In the genomic region with DNA sequence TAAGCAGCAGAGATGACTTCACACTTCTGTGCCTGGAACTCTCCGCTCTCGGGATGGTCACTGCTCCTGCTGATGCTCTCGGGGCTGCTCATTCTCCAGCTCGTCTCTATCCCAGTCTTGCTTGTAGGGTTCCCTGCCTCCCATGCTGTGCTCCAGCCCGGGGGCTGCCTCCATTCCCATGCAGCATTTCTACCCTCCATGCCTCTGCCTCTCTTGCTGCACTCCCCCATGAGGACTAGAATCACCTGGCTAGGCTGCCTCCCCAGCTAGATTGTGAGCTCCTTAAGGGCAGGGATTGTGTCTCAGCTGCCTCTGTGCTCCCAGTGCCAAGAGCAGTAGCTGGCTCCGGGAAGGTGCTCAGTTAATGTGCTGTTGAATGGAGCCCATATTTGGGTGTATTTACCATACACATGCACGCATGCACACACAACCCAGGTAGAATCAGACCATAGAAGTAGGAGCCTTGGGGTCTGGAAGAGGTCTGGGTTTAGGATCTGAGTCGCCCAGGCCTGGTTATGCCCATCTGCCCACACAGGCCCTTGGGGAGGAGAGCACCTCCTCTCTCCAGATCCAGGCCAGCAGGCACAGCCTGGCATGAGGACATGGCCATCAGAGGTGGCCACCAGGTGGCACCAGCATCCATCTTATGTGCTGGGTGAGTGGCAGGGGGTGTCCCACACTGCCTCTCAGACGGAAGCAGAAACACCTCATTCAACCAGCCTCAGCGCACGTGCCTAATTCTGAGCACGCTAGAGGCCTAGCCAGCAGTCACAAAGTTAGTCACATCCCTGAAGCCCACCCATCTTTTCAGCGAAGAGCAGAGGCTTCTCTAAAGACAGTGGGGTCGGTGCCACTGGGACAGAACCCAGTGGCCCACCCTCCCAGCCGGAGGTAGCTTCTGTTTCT, we compare ENCODE assay signal across 8 cellular contexts. TPM values are rescaled to one million over a fixed set of nuclear protein-coding genes. Genes with fewer than 3 reads are reported as not detected.
DNase-seq lines count a peak whose midpoint lies in the region; ATAC-seq and TF ChIP-seq lines count a peak whose summit lies in the region.

No MANE protein-coding gene starts in this region.

- BruUV-seq in Calu3 (replicated peaks; lab: Mats Ljungman, UMichigan) (no TSS peak), Panc1 (replicated peaks; lab: Mats Ljungman, UMichigan) (TSS peak; percentile 44)

- H3K36me3 Mint-ChIP-seq in Calu3 (ENCODE audit: insufficient read depth, unreplicated experiment) (peaks cover 29% of the 10 kb centered on the region), neural progenitor cell (peaks cover 6% of the 10 kb centered on the region)

- no peaks in the 10 kb centered on the region for H3K27me3 ChIP-seq in Panc1 (ENCODE audit: control insufficient read depth, insufficient read depth, low read length)
- H3K27me3 ChIP-seq in fibroblast of lung (ENCODE audit: control insufficient read depth, insufficient read depth, low read length) = no peaks in the 10 kb centered on the region
- H3K27me3 ChIP-seq in neural progenitor cell = no peaks in the 10 kb centered on the region
- no peaks in the 10 kb centered on the region for H3K27me3 ChIP-seq in testis

- intact Hi-C loops in Calu3 (cut with micrococcal nuclease; ENCODE audit: unreplicated experiment) = loop anchor here (2.0 to 5.0 kb wide), 2 partner anchors 37 to 441 kb away; no protein-coding TSS in a partner anchor
- intact Hi-C loops in Panc1 (cut with micrococcal nuclease; ENCODE audit: unreplicated experiment) = no loop called here
- intact Hi-C loops in testis (cut with DNase I; ENCODE audit: low total_unique reads) = no loop called here

- peak; percentile 90 for DNase-seq in Calu3
- DNase-seq in Panc1 (ENCODE audit: low read depth, low spot score) = no peak
- DNase-seq in activated T-helper 1 cell treated with Interleukin-2 at 50 U/mL for 16 hours (ENCODE audit: low read depth) = peak; percentile 79
- peak; percentile 68 to 75 for DNase-seq in fibroblast of lung (ENCODE audit: low read depth in 2 of 2)
- peak; percentile 89 for DNase-seq in neural progenitor cell (ENCODE audit: low spot score)
- peak; percentile 87 for DNase-seq in testis

- H3K4me3 Mint-ChIP-seq in Calu3 (ENCODE audit: low read depth, unreplicated experiment) (no peak overlapping the region), neural progenitor cell (peak overlapping the region; percentile 57)

- no peak overlapping the region for H3K4me3 ChIP-seq in Panc1 (ENCODE audit: low read depth in 2 of 2, low read length in 2 of 2)
- no peak overlapping the region for H3K4me3 ChIP-seq in fibroblast of lung (replicated peaks in 1 of 4; ENCODE audit: control extremely low read depth in 1 of 4, insufficient read depth in 1 of 4, low read depth in 3 of 4, low read length in 4 of 4)
- no peak overlapping the region for H3K4me3 ChIP-seq in neural progenitor cell
- H3K4me3 ChIP-seq in testis = no peak overlapping the region

- H2AFZ ChIP-seq in fibroblast of lung (ENCODE audit: low read length) = no peak overlapping the region
- no peak overlapping the region for H2AFZ ChIP-seq in neural progenitor cell (replicated peaks)

- peak; percentile 81 for TF ChIP-seq CTCF in Calu3 (IDR thresholded peaks at IDR 0.05; ENCODE audit: unreplicated experiment)
- peak; percentile 93 for TF ChIP-seq CTCF in Panc1 (IDR thresholded peaks at IDR 0.05)
- TF ChIP-seq CTCF in fibroblast of lung (conservative IDR thresholded peaks at IDR 0.05 in 1 of 2, IDR thresholded peaks at IDR 0.05 in 1 of 2; ENCODE audit: low read depth in 1 of 2, low read length in 2 of 2) = peak; percentile 65 to 78
- TF ChIP-seq CTCF in neural progenitor cell (IDR thresholded peaks at IDR 0.05) = peak; percentile 79
- peak; percentile 85 to 88 (median 85) for TF ChIP-seq CTCF in testis (IDR thresholded peaks at IDR 0.05)

- H3K9ac ChIP-seq in fibroblast of lung (ENCODE audit: insufficient read depth, low read length) = no peak overlapping the region
- H3K9ac ChIP-seq in neural progenitor cell = no peak overlapping the region

- H3F3A ChIP-seq in neural progenitor cell (ENCODE audit: low read depth) = peaks cover 12% of the 10 kb centered on the region

- H3K36me3 ChIP-seq in Panc1 (ENCODE audit: control insufficient read depth, insufficient read depth, low read length) = 0 out of 2 replicates have a peak, but pooled peaks cover 2% of the 10 kb centered on the region
- H3K36me3 ChIP-seq in fibroblast of lung (ENCODE audit: control insufficient read depth, insufficient read depth, low read length) = peaks cover 32% of the 10 kb centered on the region
- H3K36me3 ChIP-seq in neural progenitor cell = no peaks in the 10 kb centered on the region
- H3K36me3 ChIP-seq in testis (ENCODE audit: low read depth, missing control alignments) = no peaks in the 10 kb centered on the region

- peak; percentile 93 for TF ChIP-seq RAD21 in Ishikawa (IDR thresholded peaks at IDR 0.05; ENCODE audit: low read depth)

- WGBS in testis, 2 donors = 73 to 84% methylated on average over 11 to 15 of the region's 15 CpGs

- H3K27ac Mint-ChIP-seq in Calu3 (ENCODE audit: unreplicated experiment) = no peak overlapping the region
- H3K27ac Mint-ChIP-seq in neural progenitor cell = no peak overlapping the region

- H3K79me2 ChIP-seq in fibroblast of lung (ENCODE audit: control insufficient read depth, insufficient read depth, low read length) = peaks cover 14% of the 10 kb centered on the region
- peaks cover 22% of the 10 kb centered on the region for H3K79me2 ChIP-seq in neural progenitor cell (ENCODE audit: low read depth)

- no peaks in the 10 kb centered on the region for H3K9me3 ChIP-seq in Panc1 (ENCODE audit: control insufficient read depth, insufficient read depth, low read depth, low read length)
- H3K9me3 ChIP-seq in fibroblast of lung (ENCODE audit: control insufficient read depth, insufficient read depth, low read depth, low read length) = no peaks in the 10 kb centered on the region
- H3K9me3 ChIP-seq in neural progenitor cell (ENCODE audit: low read depth) = no peaks in the 10 kb centered on the region
- no peaks in the 10 kb centered on the region for H3K9me3 ChIP-seq in testis

- no peak for TF ChIP-seq POLR2A in testis (IDR thresholded peaks at IDR 0.05)

- H3K4me1 ChIP-seq in Panc1 (ENCODE audit: control insufficient read depth, insufficient read depth, low read length) = no peaks in the 10 kb centered on the region; the same call in 1 of the 2 replicates
- peaks cover 4% of the 10 kb centered on the region for H3K4me1 ChIP-seq in fibroblast of lung (ENCODE audit: control insufficient read depth, extremely low read depth, insufficient read depth, low read length)
- peaks cover 11% of the 10 kb centered on the region for H3K4me1 ChIP-seq in neural progenitor cell
- no peaks in the 10 kb centered on the region for H3K4me1 ChIP-seq in testis

- peak; percentile 52 for ATAC-seq in GM21526 (IDR thresholded peaks at IDR 0.05; ENCODE audit: low FRiP score, unreplicated experiment)
- peak; percentile 94 for ATAC-seq in Panc1

- no peaks in the 10 kb centered on the region for H3K9me3 Mint-ChIP-seq in Calu3 (ENCODE audit: low read depth, unreplicated experiment)
- no peaks in the 10 kb centered on the region for H3K9me3 Mint-ChIP-seq in neural progenitor cell

- H4K20me1 ChIP-seq in fibroblast of lung (ENCODE audit: control insufficient read depth, extremely low read depth, insufficient read depth, low read length) (no peaks in the 10 kb centered on the region), neural progenitor cell (ENCODE audit: low read depth) (peaks cover 51% of the 10 kb centered on the region)

- TF ChIP-seq EP300 in Ishikawa (IDR thresholded peaks at IDR 0.05; ENCODE audit: borderline replicate concordance) = no peak

- no peak overlapping the region for H3K27ac ChIP-seq in Panc1 (ENCODE audit: low read length)
- no peak overlapping the region for H3K27ac ChIP-seq in fibroblast of lung (ENCODE audit: insufficient read depth, low read length)
- no peak overlapping the region for H3K27ac ChIP-seq in neural progenitor cell
- H3K27ac ChIP-seq in testis = no peak overlapping the region

- H3K4me1 Mint-ChIP-seq in Calu3 (ENCODE audit: low read depth, unreplicated experiment) (peaks cover 9% of the 10 kb centered on the region), neural progenitor cell (peaks cover 19% of the 10 kb centered on the region)

- H3K4me2 ChIP-seq in fibroblast of lung (ENCODE audit: extremely low read depth, insufficient read depth, low read length) = no peak overlapping the region
- no peak overlapping the region for H3K4me2 ChIP-seq in neural progenitor cell

- POLR2A ChIA-PET in Panc1 (lab: Charles Lee) = interaction anchor here (0.6 kb wide), 1 partner anchor 47 kb away, joined by 4 read pairs; no protein-coding TSS in a partner anchor

- in situ Hi-C loops in Panc1 (cut with HindIII; ENCODE audit: low pct_unique_long_range_greater_than_20kb, low sequenced_read_pairs) = no loop called here

- no peaks in the 10 kb centered on the region for H3K27me3 Mint-ChIP-seq in Calu3 (ENCODE audit: unreplicated experiment)
- peaks cover 10% of the 10 kb centered on the region for H3K27me3 Mint-ChIP-seq in neural progenitor cell (ENCODE audit: insufficient read depth, low read depth)

- CTCF ChIA-PET in Calu3 (lab: Charles Lee) (interaction anchor here (1.8 to 2.4 kb wide), 2 partner anchors 12 to 37 kb away, joined by 11 to 18 read pairs; partner anchors contain the start of gene ANKRD13B), Panc1 (lab: Charles Lee) (interaction anchor here (0.6 to 1.9 kb wide), 8 partner anchors 11 to 290 kb away, joined by 3 to 13 read pairs (median 5); partner anchors contain the start of genes ANKRD13B and TP53I13)

RNA-seq across cellular contexts. Expression of gene GIT1, which starts 9.3 kb away (rescaled TPM):
- total RNA-seq in Calu3 (2022) = 46.3 and 47.7 TPM in 2 replicates
- 94.6 TPM for total RNA-seq in Panc1 (2021; ENCODE audit: unreplicated experiment)
- 105 TPM for polyA plus RNA-seq in Panc1 (2012; ENCODE audit: insufficient read length)
- 20.1 and 22.9 TPM in 2 replicates for total RNA-seq in fibroblast of lung
- polyA plus RNA-seq in fibroblast of lung = 12.4 and 20.1 TPM in 2 replicates
- 13.0 and 21.2 TPM in 2 replicates for polyA plus RNA-seq in fibroblast of lung (2012)
- polyA minus RNA-seq in fibroblast of lung (ENCODE audit: low replicate concordance) = 17.9 and 37.3 TPM in 2 replicates
- total RNA-seq in neural progenitor cell (ENCODE audit: low replicate concordance) = 17.6 and 51.0 TPM in 2 replicates
- 100 to 1,000 TPM; 156 to 169 TPM for total RNA-seq in testis
- polyA plus RNA-seq in testis (ENCODE audit: insufficient read depth, low read depth, low replicate concordance) = 220 TPM

RNA-seq across cellular contexts. Expression of gene TP53I13, which starts 11.6 kb away (rescaled TPM):
- 32.8 and 35.1 TPM in 2 replicates for total RNA-seq in Calu3 (2022)
- 123 TPM for total RNA-seq in Panc1 (2021; ENCODE audit: unreplicated experiment)
- polyA plus RNA-seq in Panc1 (2012; ENCODE audit: insufficient read length) = 200 TPM
- 49.1 and 51.5 TPM in 2 replicates for total RNA-seq in fibroblast of lung
- 11.1 and 14.8 TPM in 2 replicates for polyA plus RNA-seq in fibroblast of lung
- polyA plus RNA-seq in fibroblast of lung (2012) = 24.0 and 30.9 TPM in 2 replicates
- polyA minus RNA-seq in fibroblast of lung (ENCODE audit: low replicate concordance) = 9.3 and 10.9 TPM in 2 replicates
- 9.2 and 47.0 TPM in 2 replicates for total RNA-seq in neural progenitor cell (ENCODE audit: low replicate concordance)
- 10 to 100 TPM; 72.3 to 89.6 TPM for total RNA-seq in testis
- 86.3 TPM for polyA plus RNA-seq in testis (ENCODE audit: insufficient read depth, low read depth, low replicate concordance)

RNA-seq across cellular contexts. Expression of gene ANKRD13B, which starts 12.8 kb away (rescaled TPM):
- total RNA-seq in Calu3 (2022) (8.8 TPM in 2 replicates), Panc1 (2021; ENCODE audit: unreplicated experiment) (31.4 TPM), fibroblast of lung (6.3 and 7.2 TPM in 2 replicates), neural progenitor cell (ENCODE audit: low replicate concordance) (2.8 and 24.0 TPM in 2 replicates), testis (10 to 100 TPM; 48.8 to 59.8 TPM)
- polyA plus RNA-seq in Panc1 (2012; ENCODE audit: insufficient read length) = 34.3 TPM
- polyA plus RNA-seq in fibroblast of lung (1.4 and 3.4 TPM in 2 replicates), testis (ENCODE audit: insufficient read depth, low read depth, low replicate concordance) (32.8 TPM)
- polyA plus RNA-seq in fibroblast of lung (2012) = 2.8 and 5.8 TPM in 2 replicates
- polyA minus RNA-seq in fibroblast of lung (ENCODE audit: low replicate concordance) = 4.7 and 5.6 TPM in 2 replicates

RNA-seq across cellular contexts. Expression of gene ABHD15, which starts 13.3 kb away (rescaled TPM):
- total RNA-seq in Calu3 (2022) (12.5 and 12.9 TPM in 2 replicates), Panc1 (2021; ENCODE audit: unreplicated experiment) (33.7 TPM), fibroblast of lung (5.6 and 11.9 TPM in 2 replicates), neural progenitor cell (ENCODE audit: low replicate concordance) (2.5 and 5.0 TPM in 2 replicates), testis (1 to 10 TPM; 5.7 to 7.1 TPM)
- polyA plus RNA-seq in Panc1 (2012; ENCODE audit: insufficient read length) = 25.9 TPM
- polyA plus RNA-seq in fibroblast of lung (4.1 and 7.3 TPM in 2 replicates), testis (ENCODE audit: insufficient read depth, low read depth, low replicate concordance) (4.5 TPM)
- polyA plus RNA-seq in fibroblast of lung (2012) = 4.3 and 8.5 TPM in 2 replicates
- 9.7 and 10.1 TPM in 2 replicates for polyA minus RNA-seq in fibroblast of lung (ENCODE audit: low replicate concordance)

RNA-seq across cellular contexts. Expression of gene CORO6, which starts 42.6 kb away (rescaled TPM):
- total RNA-seq in Calu3 (2022) (0.47 and 0.49 TPM in 2 replicates), Panc1 (2021; ENCODE audit: unreplicated experiment) (9.7 TPM), fibroblast of lung (9.8 and 19.3 TPM in 2 replicates), neural progenitor cell (ENCODE audit: low replicate concordance) (3.9 and 6.2 TPM in 2 replicates), testis (10 to 100 TPM; 11.7 to 15.5 TPM)
- 11.8 TPM for polyA plus RNA-seq in Panc1 (2012; ENCODE audit: insufficient read length)
- polyA plus RNA-seq in fibroblast of lung (7.0 and 8.0 TPM in 2 replicates), testis (ENCODE audit: insufficient read depth, low read depth, low replicate concordance) (6.3 TPM)
- polyA plus RNA-seq in fibroblast of lung (2012) = 5.4 and 6.0 TPM in 2 replicates
- 22.0 and 38.2 TPM in 2 replicates for polyA minus RNA-seq in fibroblast of lung (ENCODE audit: low replicate concordance)
